8 cellular contexts compared by ENCODE assay signal in genomic region chr16:75494696-75495601, GRCh38. TPM values are rescaled to one million over a fixed set of nuclear protein-coding genes. Genes with fewer than 3 reads are reported as not detected.
DNase-seq lines count a peak whose midpoint lies in the region; ATAC-seq and TF ChIP-seq lines count a peak whose summit lies in the region.

CHST6 (minus strand) TSS chr16:75495441; CDS start chr16:75479828, 15,613 bp downstream.

- ATAC-seq in GM21381 (IDR thresholded peaks at IDR 0.05; ENCODE audit: unreplicated experiment) = peak; percentile 83

- H3K4me3 ChIP-seq in brain microvascular endothelial cell (ENCODE audit: low read depth, low read length) = peak within 1 kb of the TSS; percentile 60

- in situ Hi-C loops in brain microvascular endothelial cell (cut with HindIII; ENCODE audit: low pct_ligation_motif_present, low sequenced_read_pairs) = no loop called here

- no peaks in the 10 kb centered on the region for H3K27me3 ChIP-seq in brain microvascular endothelial cell (replicated peaks)

- TF ChIP-seq RAD21 in Ishikawa (IDR thresholded peaks at IDR 0.05; ENCODE audit: low read depth) = no peak

- no peak within 1 kb of the TSS for H3K27ac ChIP-seq in brain microvascular endothelial cell

- no peak for TF ChIP-seq EP300 in Ishikawa (IDR thresholded peaks at IDR 0.05; ENCODE audit: borderline replicate concordance)

- H3K36me3 ChIP-seq in brain microvascular endothelial cell (replicated peaks) = no peaks in the 10 kb centered on the region

- TF ChIP-seq CTCF in brain microvascular endothelial cell (IDR thresholded peaks at IDR 0.05; ENCODE audit: low read depth, low read length, missing control alignments) = no peak

- DNase-seq in Daoy (ENCODE audit: low read depth) (peak; percentile 69), brain microvascular endothelial cell (peak; percentile 7), iris pigment epithelial cell (ENCODE audit: low read depth) (peak; percentile 49), GOT3 (lab: John Stamatoyannopoulos, UW) (no peak), HK-2 (ENCODE audit: unreplicated experiment) (no peak)
- DNase-seq in stimulated activated CD8-positive, alpha-beta memory T cell treated with anti-CD3 and anti-CD28 coated beads, Interleukin-4, amount 100 ng/mL, for 48 hours = peak; percentile 58

TF ChIP-seq in Ishikawa, 13 proteins besides CTCF, POLR2A, EP300 and RAD21:
- peak; percentile 58; the same call in 1 of the 2 replicates for TF ChIP-seq ZBTB7A (IDR thresholded peaks at IDR 0.05; ENCODE audit: low read depth)
- TF ChIP-seq NFIC (IDR thresholded peaks at IDR 0.05) = no peak
- TF ChIP-seq YY1 (IDR thresholded peaks at IDR 0.05; ENCODE audit: low read depth) = no peak
- no peak for TF ChIP-seq CREB1 (IDR thresholded peaks at IDR 0.05; ENCODE audit: low read depth)
- no peak for TF ChIP-seq REST (IDR thresholded peaks at IDR 0.05; ENCODE audit: low read depth)
- TF ChIP-seq, protein P1, sequence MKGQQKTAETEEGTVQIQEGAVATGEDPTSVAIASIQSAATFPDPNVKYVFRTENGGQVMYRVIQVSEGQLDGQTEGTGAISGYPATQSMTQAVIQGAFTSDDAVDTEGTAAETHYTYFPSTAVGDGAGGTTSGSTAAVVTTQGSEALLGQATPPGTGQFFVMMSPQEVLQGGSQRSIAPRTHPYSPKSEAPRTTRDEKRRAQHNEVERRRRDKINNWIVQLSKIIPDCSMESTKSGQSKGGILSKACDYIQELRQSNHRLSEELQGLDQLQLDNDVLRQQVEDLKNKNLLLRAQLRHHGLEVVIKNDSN (IDR thresholded peaks at IDR 0.05) = no peak
- TF ChIP-seq EGR1 (IDR thresholded peaks at IDR 0.05) = no peak
- no peak for TF ChIP-seq FOXM1 (IDR thresholded peaks at IDR 0.05; ENCODE audit: borderline replicate concordance, low read depth)
- TF ChIP-seq TAF1 (IDR thresholded peaks at IDR 0.05; ENCODE audit: low read depth) = peak; percentile 70; the same call in 1 of the 2 replicates
- TF ChIP-seq, protein P2, sequence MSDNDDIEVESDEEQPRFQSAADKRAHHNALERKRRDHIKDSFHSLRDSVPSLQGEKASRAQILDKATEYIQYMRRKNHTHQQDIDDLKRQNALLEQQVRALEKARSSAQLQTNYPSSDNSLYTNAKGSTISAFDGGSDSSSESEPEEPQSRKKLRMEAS (IDR thresholded peaks at IDR 0.05) = peak; percentile 75
- peak; percentile 28; the same call in 1 of the 2 replicates for TF ChIP-seq TCF12 (IDR thresholded peaks at IDR 0.05; ENCODE audit: low read depth)

RNA-seq across cellular contexts. Expression of gene CHST6, which starts in this region (rescaled TPM):
- 0.30 and 0.51 TPM in 2 replicates for total RNA-seq in Daoy (2014; rRNA removed; shearing (Covaris generic))

Comparison
In these comparisons a context has a peak if more than half of its experiments do, and no peak if none do; other contexts are left out.
1. Peak in DNase-seq in Daoy; RNA of the gene not detected or under 1 TPM.
2. DNase-seq: peak in brain microvascular endothelial cell (single experiment), iris pigment epithelial cell (single experiment) and stimulated activated CD8-positive, alpha-beta memory T cell treated with anti-CD3 and anti-CD28 coated beads, Interleukin-4, amount 100 ng/mL, for 48 hours (single experiment); none in GOT3 (single experiment) and HK-2 (single experiment).